Comparison of ENCODE assay signal across 30 cellular contexts in genomic region chr19:52703917-52704316, GRCh38.
"Had no signal": no experiment of that assay in that cellular context is flagged by ENCODE, and none has a peak within 500 bp of the region (broad histone marks: within the 10 kb centered on the region; RNA-seq: fewer than 3 reads in every experiment).

No MANE protein-coding gene starts in this region.

- H3K4me3 Mint-ChIP-seq: activated CD4-positive, alpha-beta memory T cell treated with anti-CD3 and anti-CD28 coated beads for 36 hours; activated CD4-positive, alpha-beta T cell treated with anti-CD3 and anti-CD28 coated beads for 36 hours; activated CD4-positive, alpha-beta T cell treated with anti-CD3 and anti-CD28 coated beads, Interleukin-2, amount 10 ng/mL, durations not matched to agents 24 days and 14 days; activated CD8-positive, alpha-beta memory T cell treated with anti-CD3 and anti-CD28 coated beads, Interleukin-2, amount 10 ng/mL, durations not matched to agents 7 days and 5 days; activated CD8-positive, alpha-beta T cell treated with anti-CD3 and anti-CD28 coated beads, Interleukin-2, amount 10 ng/mL, durations not matched to agents 7 days and 5 days; activated naive CD4-positive, alpha-beta T cell treated with anti-CD3 and anti-CD28 coated beads, Interleukin-2, amount 10 ng/mL, durations not matched to agents 7 days and 5 days; activated naive CD8-positive, alpha-beta T cell treated with anti-CD3 and anti-CD28 coated beads, Interleukin-2, amount 10 ng/mL, durations not matched to agents 7 days and 5 days; activated T-cell treated with anti-CD3 and anti-CD28 coated beads, Interleukin-2, amount 50 U/mL, for 24 hours; activated T-cell treated with anti-CD3 and anti-CD28 coated beads, Interleukin-2, amount 50 U/mL, for 72 hours had no signal

- H3K4me1 Mint-ChIP-seq: activated CD4-positive, alpha-beta T cell treated with anti-CD3 and anti-CD28 coated beads for 36 hours; activated CD4-positive, alpha-beta T cell treated with anti-CD3 and anti-CD28 coated beads, Interleukin-2, amount 10 ng/mL, durations not matched to agents 24 days and 14 days; activated CD8-positive, alpha-beta memory T cell treated with anti-CD3 and anti-CD28 coated beads, Interleukin-2, amount 10 ng/mL, durations not matched to agents 7 days and 5 days had no signal

- H3K27ac ChIP-seq: brain microvascular endothelial cell had no signal

- ATAC-seq: activated CD4-positive, alpha-beta T cell treated with anti-CD3 and anti-CD28 coated beads for 36 hours; activated CD8-positive, alpha-beta memory T cell treated with anti-CD3 and anti-CD28 coated beads, Interleukin-2, amount 10 ng/mL, durations not matched to agents 7 days and 5 days; activated CD8-positive, alpha-beta T cell treated with anti-CD3 and anti-CD28 coated beads, Interleukin-2, amount 10 ng/mL, durations not matched to agents 7 days and 5 days; activated naive CD4-positive, alpha-beta T cell treated with anti-CD3 and anti-CD28 coated beads, Interleukin-2, amount 50 U/mL, for 72 hours; activated T-cell treated with anti-CD3 and anti-CD28 coated beads, Interleukin-2, amount 50 U/mL, for 72 hours; esophagus mucosa had no signal

- FAIRE-seq: astrocyte, bronchial epithelial cell, colon, frontal cortex had no signal

- H3K27me3 Mint-ChIP-seq: activated CD4-positive, alpha-beta memory T cell treated with anti-CD3 and anti-CD28 coated beads for 36 hours; activated CD4-positive, alpha-beta T cell treated with anti-CD3 and anti-CD28 coated beads for 36 hours; activated CD4-positive, alpha-beta T cell treated with anti-CD3 and anti-CD28 coated beads, Interleukin-2, amount 10 ng/mL, durations not matched to agents 24 days and 14 days; activated CD8-positive, alpha-beta memory T cell treated with anti-CD3 and anti-CD28 coated beads, Interleukin-2, amount 10 ng/mL, durations not matched to agents 7 days and 5 days; activated naive CD4-positive, alpha-beta T cell treated with anti-CD3 and anti-CD28 coated beads, Interleukin-2, amount 10 ng/mL, durations not matched to agents 7 days and 5 days; activated naive CD8-positive, alpha-beta T cell treated with anti-CD3 and anti-CD28 coated beads, Interleukin-2, amount 10 ng/mL, durations not matched to agents 7 days and 5 days; activated T-cell treated with anti-CD3 and anti-CD28 coated beads, Interleukin-2, amount 50 U/mL, for 24 hours had no signal

- DNase-seq: activated CD4-positive, alpha-beta memory T cell treated with anti-CD3 and anti-CD28 coated beads for 36 hours; activated CD4-positive, alpha-beta T cell treated with anti-CD3 and anti-CD28 coated beads for 36 hours; activated CD4-positive, alpha-beta T cell treated with anti-CD3 and anti-CD28 coated beads, Interleukin-2, amount 10 ng/mL, durations not matched to agents 24 days and 14 days; activated CD4-positive, CD25-positive, alpha-beta regulatory T cell; activated CD4-positive, CD25-positive, alpha-beta regulatory T cell treated with anti-CD3 and anti-CD28 coated beads, Interleukin-2, amount 50 U/mL, for 72 hours; activated CD8-positive, alpha-beta memory T cell treated with anti-CD3 and anti-CD28 coated beads, Interleukin-2, amount 10 ng/mL, durations not matched to agents 7 days and 5 days; activated CD8-positive, alpha-beta memory T cell treated with anti-CD3 and anti-CD28 coated beads, Interleukin-2, amount 50 U/mL, for 48 hours; activated CD8-positive, alpha-beta T cell treated with anti-CD3 and anti-CD28 coated beads, Interleukin-2, amount 10 ng/mL, durations not matched to agents 7 days and 5 days; activated gamma-delta T cell; activated naive CD4-positive, alpha-beta T cell; activated naive CD4-positive, alpha-beta T cell treated with anti-CD3 and anti-CD28 coated beads, Interleukin-2, amount 10 ng/mL, durations not matched to agents 7 days and 5 days; activated naive CD8-positive, alpha-beta T cell treated with anti-CD3 and anti-CD28 coated beads, Interleukin-2, amount 10 ng/mL, durations not matched to agents 7 days and 5 days; activated T-cell treated with anti-CD3 and anti-CD28 coated beads for 4 hours; activated T-cell treated with anti-CD3 and anti-CD28 coated beads, Interleukin-2, amount 50 U/mL, for 24 hours; activated T-cell treated with anti-CD3 and anti-CD28 coated beads, Interleukin-2, amount 50 U/mL, for 72 hours; amniotic stem cell; anterior cingulate cortex; brain microvascular endothelial cell; caudate nucleus; cortex of kidney; effector CD8-positive, alpha-beta T cell; foreskin fibroblast; head of caudate nucleus; T-helper 2 cell had no signal

- H3K27ac Mint-ChIP-seq: activated CD4-positive, alpha-beta memory T cell treated with anti-CD3 and anti-CD28 coated beads for 36 hours; activated CD4-positive, alpha-beta T cell treated with anti-CD3 and anti-CD28 coated beads for 36 hours; activated CD4-positive, alpha-beta T cell treated with anti-CD3 and anti-CD28 coated beads, Interleukin-2, amount 10 ng/mL, durations not matched to agents 24 days and 14 days; activated CD8-positive, alpha-beta memory T cell treated with anti-CD3 and anti-CD28 coated beads, Interleukin-2, amount 10 ng/mL, durations not matched to agents 7 days and 5 days; activated CD8-positive, alpha-beta T cell treated with anti-CD3 and anti-CD28 coated beads, Interleukin-2, amount 10 ng/mL, durations not matched to agents 7 days and 5 days; activated naive CD4-positive, alpha-beta T cell treated with anti-CD3 and anti-CD28 coated beads, Interleukin-2, amount 10 ng/mL, durations not matched to agents 7 days and 5 days; activated naive CD4-positive, alpha-beta T cell treated with anti-CD3 and anti-CD28 coated beads, Interleukin-2, amount 50 U/mL, for 72 hours; activated naive CD8-positive, alpha-beta T cell treated with anti-CD3 and anti-CD28 coated beads, Interleukin-2, amount 10 ng/mL, durations not matched to agents 7 days and 5 days; activated T-cell treated with anti-CD3 and anti-CD28 coated beads, Interleukin-2, amount 50 U/mL, for 24 hours; activated T-cell treated with anti-CD3 and anti-CD28 coated beads, Interleukin-2, amount 50 U/mL, for 72 hours had no signal

- H3K27me3 ChIP-seq: brain microvascular endothelial cell had no signal
